ENCODE assay signal across 15 cellular contexts in the genomic region with DNA sequence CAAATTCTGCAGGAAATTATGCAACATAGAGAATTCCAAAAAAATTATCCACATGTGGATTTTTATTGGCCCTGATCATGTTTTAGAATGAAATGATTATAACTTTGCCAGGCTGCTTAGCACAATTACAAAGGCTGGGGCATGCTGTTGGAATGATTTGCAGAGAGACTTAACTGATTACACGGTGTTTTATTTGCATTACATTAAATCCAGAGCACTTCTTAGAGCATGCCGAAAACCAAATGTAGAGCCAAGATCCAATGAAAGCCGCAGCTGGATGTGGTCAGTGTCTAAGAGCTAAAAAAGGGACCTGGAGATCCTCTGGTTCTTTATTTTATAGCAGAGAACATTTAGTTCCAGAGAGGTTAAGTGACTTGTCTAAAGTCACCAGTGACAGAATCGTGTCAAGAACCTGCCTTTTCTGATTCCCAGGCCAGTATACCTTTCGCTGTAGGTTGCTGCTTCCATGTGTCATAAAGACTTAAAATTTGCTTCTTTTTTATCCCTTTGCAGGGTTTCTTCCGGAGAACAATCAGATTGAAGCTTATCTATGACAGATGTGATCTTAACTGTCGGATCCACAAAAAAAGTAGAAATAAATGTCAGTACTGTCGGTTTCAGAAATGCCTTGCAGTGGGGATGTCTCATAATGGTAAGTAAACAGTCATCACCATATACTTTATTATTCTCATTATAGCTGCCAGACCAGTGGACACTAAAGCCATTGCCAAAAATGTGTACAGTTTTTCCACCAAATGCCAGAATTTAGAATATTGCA.
"Had no signal": no experiment of that assay in that cellular context is flagged by ENCODE, and none has a peak within 500 bp of the region (broad histone marks: within the 10 kb centered on the region; RNA-seq: fewer than 3 reads in every experiment).

No MANE protein-coding gene starts in this region.

- H3K4me3 ChIP-seq: esophagus squamous epithelium, right atrium auricular region, upper lobe of left lung had no signal

- H3K4me3 Mint-ChIP-seq: activated T-cell treated with anti-CD3 and anti-CD28 coated beads, Interleukin-2, amount 50 U/mL, for 4 hours; mesothelial cell of epicardium; naive thymus-derived CD4-positive, alpha-beta T cell; stimulated activated naive B cell treated with anti-CD40 and anti-IgM and Interleukin-4, amounts not matched to agents 10 μg/mL and 1 μg/mL and 100 μg/mL, for 72 hours had no signal

- DNase-seq: activated CD4-positive, alpha-beta T cell treated with anti-CD3 and anti-CD28 coated beads, Interleukin-2, amount 50 U/mL, for 48 hours; activated effector memory CD4-positive, alpha-beta T cell treated with anti-CD3 and anti-CD28 coated beads, Interleukin-2, amount 50 U/mL, for 16 hours; activated T-cell treated with anti-CD3 and anti-CD28 coated beads, Interleukin-2, amount 50 U/mL, for 4 hours; amygdala; esophagus squamous epithelium; hypothalamus; kidney glomerular epithelial cell; naive thymus-derived CD4-positive, alpha-beta T cell; nucleus accumbens; stimulated activated naive B cell treated with anti-CD40 and anti-IgM and Interleukin-4, amounts not matched to agents 10 μg/mL and 1 μg/mL and 100 μg/mL, for 72 hours; upper lobe of left lung had no signal

- H3K27ac Mint-ChIP-seq: activated naive CD4-positive, alpha-beta T cell treated with anti-CD3 and anti-CD28 coated beads, Interleukin-2, amount 50 U/mL, for 72 hours; mesothelial cell of epicardium; naive thymus-derived CD4-positive, alpha-beta T cell; stimulated activated naive B cell treated with anti-CD40 and anti-IgM and Interleukin-4, amounts not matched to agents 10 μg/mL and 1 μg/mL and 100 μg/mL, for 72 hours had no signal

- H3K27ac ChIP-seq: esophagus squamous epithelium, right atrium auricular region, upper lobe of left lung had no signal

- H3K36me3 Mint-ChIP-seq: naive thymus-derived CD4-positive, alpha-beta T cell had no signal

- H3K9me3 ChIP-seq: esophagus squamous epithelium, right atrium auricular region, upper lobe of left lung had no signal

- H3K27me3 ChIP-seq: esophagus squamous epithelium, right atrium auricular region, upper lobe of left lung had no signal

- H3K36me3 ChIP-seq: esophagus squamous epithelium, right atrium auricular region, upper lobe of left lung had no signal

- H3K4me1 ChIP-seq: esophagus squamous epithelium, right atrium auricular region had no signal

- H3K9me3 Mint-ChIP-seq: activated T-cell treated with anti-CD3 and anti-CD28 coated beads, Interleukin-2, amount 50 U/mL, for 4 hours; stimulated activated naive B cell treated with anti-CD40 and anti-IgM and Interleukin-4, amounts not matched to agents 10 μg/mL and 1 μg/mL and 100 μg/mL, for 72 hours had no signal

- ATAC-seq: activated CD4-positive, CD25-positive, alpha-beta regulatory T cell treated with anti-CD3 and anti-CD28 coated beads, Interleukin-2, amount 50 U/mL, for 24 hours; activated naive CD4-positive, alpha-beta T cell treated with anti-CD3 and anti-CD28 coated beads, Interleukin-2, amount 50 U/mL, for 72 hours; activated T-cell treated with anti-CD3 and anti-CD28 coated beads, Interleukin-2, amount 50 U/mL, for 4 hours; naive thymus-derived CD4-positive, alpha-beta T cell; stimulated activated naive B cell treated with anti-CD40 and anti-IgM and Interleukin-4, amounts not matched to agents 10 μg/mL and 1 μg/mL and 100 μg/mL, for 72 hours had no signal

- H3K4me1 Mint-ChIP-seq: mesothelial cell of epicardium had no signal
